1 cellular context compared by ENCODE assay signal in genomic region chr10:104072786-104073185, GRCh38.
TF ChIP-seq lines count a peak whose summit lies in the region.

No MANE protein-coding gene starts in this region.

TF ChIP-seq in GM12878, 131 proteins besides CTCF, POLR2A, EP300 and RAD21:
- TF ChIP-seq HDGF (IDR thresholded peaks at IDR 0.05) (no peak), IKZF2 (IDR thresholded peaks at IDR 0.05) (no peak), MTA2 (IDR thresholded peaks at IDR 0.05; ENCODE audit: low read depth) (peak; percentile 37; the same call in 1 of the 2 replicates), GABPA (IDR thresholded peaks at IDR 0.05; ENCODE audit: low read depth) (no peak), FOS (IDR thresholded peaks at IDR 0.05; ENCODE audit: borderline replicate concordance, extremely low read depth, insufficient read length) (no peak)
